2 cellular contexts compared by ENCODE assay signal in the genomic region with DNA sequence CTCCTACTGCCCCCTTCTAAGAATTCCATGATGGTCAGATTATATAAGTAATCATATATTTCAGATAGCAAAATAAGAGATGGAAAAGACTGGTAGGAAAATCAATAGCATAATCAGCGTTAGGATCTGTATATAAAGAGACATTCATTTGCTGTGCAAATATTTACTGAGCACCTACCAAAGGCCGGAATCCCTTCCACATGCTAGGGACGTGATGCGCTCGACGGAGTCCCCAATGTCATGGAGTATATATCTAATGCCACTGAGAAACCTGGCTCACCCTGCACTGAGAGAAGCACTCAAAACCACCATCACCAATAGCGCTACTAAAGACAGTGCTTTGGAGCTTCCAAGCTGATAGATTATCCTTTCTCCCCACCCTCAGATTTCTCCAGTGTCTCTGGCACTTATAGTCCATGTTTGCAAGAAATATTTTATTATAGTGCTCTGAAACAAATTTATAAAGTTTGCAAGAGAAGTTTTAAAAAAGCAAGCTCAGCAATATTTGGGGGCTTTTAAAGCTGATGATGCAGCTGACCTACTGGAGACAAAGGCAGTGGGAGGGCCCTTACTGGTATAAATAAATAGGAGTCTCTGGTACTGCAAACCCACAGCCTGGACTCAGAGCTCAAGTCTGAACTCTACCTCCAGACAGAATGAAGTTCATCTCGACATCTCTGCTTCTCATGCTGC.
TF ChIP-seq lines count a peak whose summit lies in the region.

A gene with protein sequence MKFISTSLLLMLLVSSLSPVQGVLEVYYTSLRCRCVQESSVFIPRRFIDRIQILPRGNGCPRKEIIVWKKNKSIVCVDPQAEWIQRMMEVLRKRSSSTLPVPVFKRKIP (plus strand): TSS at position 611 of the 693 bp plus-strand sequence. CDS start 46 bp downstream, at position 657.

TF ChIP-seq in IMR-90, 13 proteins besides CTCF, POLR2A, EP300 and RAD21 (continued from another document):
- peak; percentile 97 for TF ChIP-seq MAFK (IDR thresholded peaks at IDR 0.05; ENCODE audit: low read depth, low read length)

TF ChIP-seq in liver, 16 proteins besides CTCF, POLR2A, EP300 and RAD21 (continued from another document):
- peak in 1 of 2 donors; percentile 31 for TF ChIP-seq RXRA (IDR thresholded peaks at IDR 0.05)
- peak in 1 of 2 donors; percentile 8 for TF ChIP-seq HNF4A (conservative IDR thresholded peaks at IDR 0.05)
- peak; percentile 18 for TF ChIP-seq FOXA1 (IDR thresholded peaks at IDR 0.05)
TF ChIP-seq in liver: peak in this region for 3.
